In genomic region chr4:147909225-147909624, GRCh38 we compare ENCODE assay signal across 17 cellular contexts.
DNase-seq lines count a peak whose midpoint lies in the region; ATAC-seq and TF ChIP-seq lines count a peak whose summit lies in the region.
"Had no signal": no experiment of that assay in that cellular context is flagged by ENCODE, and none has a peak within 500 bp of the region (broad histone marks: within the 10 kb centered on the region; RNA-seq: fewer than 3 reads in every experiment).

No MANE protein-coding gene starts in this region.

- TF ChIP-seq CTCF in GM23338 (conservative IDR thresholded peaks at IDR 0.05; ENCODE audit: low read depth in 2 of 2) (no peak), testis (IDR thresholded peaks at IDR 0.05) (no peak)

- H3K36me3 Mint-ChIP-seq in GM23338 (ENCODE audit: low read depth) = peaks cover 2% of the 10 kb centered on the region; the same call in 1 of the 3 replicates
- H3K36me3 Mint-ChIP-seq in stimulated activated effector memory CD8-positive, alpha-beta T cell treated with anti-CD3 and anti-CD28 coated beads, Interleukin-12 subunit alpha, Interleukin-12 subunit beta, amount 100 ng/mL, for 72 hours = peaks cover 9% of the 10 kb centered on the region

- H3K4me3 ChIP-seq in GM23338 = no peak overlapping the region
- no peak overlapping the region for H3K4me3 ChIP-seq in testis
- H3K4me3 ChIP-seq: MG63, SJCRH30 had no signal

- H3K79me2 ChIP-seq in GM23338 (replicated peaks; ENCODE audit: insufficient read depth) = no peaks in the 10 kb centered on the region

- no peaks in the 10 kb centered on the region for H3F3A ChIP-seq in GM23338 (replicated peaks; ENCODE audit: low read depth)

- intact Hi-C loops in testis (cut with DNase I; ENCODE audit: low total_unique reads) = no loop called here

- H3K4me2 ChIP-seq in GM23338 = no peak overlapping the region

- ATAC-seq in stimulated activated naive CD8-positive, alpha-beta T cell treated with anti-CD3 and anti-CD28 coated beads, Interleukin-15, amount 100 ng/mL, for 72 hours = peak; percentile 82
- no peak for ATAC-seq in stimulated activated naive CD8-positive, alpha-beta T cell treated with anti-CD3 and anti-CD28 coated beads, Interleukin-15, Interleukin-2, amounts not matched to agents 100 U/mL and 50 U/mL, for 24 hours
- ATAC-seq in GM23338 (no peak), HG03432 (IDR thresholded peaks at IDR 0.05; ENCODE audit: unreplicated experiment) (peak; percentile 45), HG03460 (IDR thresholded peaks at IDR 0.05; ENCODE audit: unreplicated experiment) (no peak)
- peak; percentile 66 for ATAC-seq in stimulated activated effector memory CD8-positive, alpha-beta T cell treated with anti-CD3 and anti-CD28 coated beads, Interleukin-12 subunit alpha, Interleukin-12 subunit beta, amount 100 ng/mL, for 72 hours
- ATAC-seq: Panc1 had no signal

- TF ChIP-seq POLR2A in testis (IDR thresholded peaks at IDR 0.05) = no peak

- H4K20me1 ChIP-seq in GM23338 (replicated peaks; ENCODE audit: insufficient read depth) = no peaks in the 10 kb centered on the region; the same call in 1 of the 2 replicates

- no peaks in the 10 kb centered on the region for H3K27me3 Mint-ChIP-seq in stimulated activated naive CD8-positive, alpha-beta T cell treated with anti-CD3 and anti-CD28 coated beads, Interleukin-15, amount 100 ng/mL, for 72 hours
- peaks cover 3% of the 10 kb centered on the region for H3K27me3 Mint-ChIP-seq in GM23338 (ENCODE audit: insufficient read depth, low read depth, poor library complexity)
- H3K27me3 Mint-ChIP-seq: CD4-positive, alpha-beta memory T cell had no signal

- H3K4me1 ChIP-seq in GM23338 (ENCODE audit: insufficient read depth) (no peaks in the 10 kb centered on the region; the same call in 1 of the 2 replicates), testis (no peaks in the 10 kb centered on the region)
- H3K4me1 ChIP-seq: SJCRH30 had no signal

- H3K27me3 ChIP-seq in GM23338 (ENCODE audit: insufficient read depth) (no peaks in the 10 kb centered on the region), testis (no peaks in the 10 kb centered on the region)
- H3K27me3 ChIP-seq: MG63, SJCRH30 had no signal

- H3K4me3 Mint-ChIP-seq in stimulated activated naive CD8-positive, alpha-beta T cell treated with anti-CD3 and anti-CD28 coated beads, Interleukin-15, amount 100 ng/mL, for 72 hours = no peak overlapping the region
- H3K4me3 Mint-ChIP-seq in GM23338 = no peak overlapping the region
- no peak overlapping the region for H3K4me3 Mint-ChIP-seq in stimulated activated effector memory CD8-positive, alpha-beta T cell treated with anti-CD3 and anti-CD28 coated beads, Interleukin-12 subunit alpha, Interleukin-12 subunit beta, amount 100 ng/mL, for 72 hours
- H3K4me3 Mint-ChIP-seq: CD4-positive, alpha-beta memory T cell had no signal

- H3K27ac ChIP-seq in GM23338 (ENCODE audit: low read depth) (no peak overlapping the region), testis (no peak overlapping the region)
- H3K27ac ChIP-seq: SJCRH30 had no signal

- DNase-seq in stimulated activated naive CD8-positive, alpha-beta T cell treated with anti-CD3 and anti-CD28 coated beads, Interleukin-15, amount 100 ng/mL, for 72 hours = no peak
- DNase-seq in stimulated activated naive CD8-positive, alpha-beta T cell treated with anti-CD3 and anti-CD28 coated beads, Interleukin-15, Interleukin-2, amounts not matched to agents 100 U/mL and 50 U/mL, for 24 hours = no peak
- no peak for DNase-seq in GM23338 (ENCODE audit: low spot score)
- no peak for DNase-seq in stimulated activated effector memory CD8-positive, alpha-beta T cell treated with anti-CD3 and anti-CD28 coated beads, Interleukin-12 subunit alpha, Interleukin-12 subunit beta, amount 100 ng/mL, for 72 hours (ENCODE audit: low spot score in 2 of 2)
- no peak for DNase-seq in testis
- DNase-seq in stimulated activated naive CD4-positive, alpha-beta T cell treated with Interleukin-2 at 50 U/mL for 16 hours (lab: John Stamatoyannopoulos, UW) = no peak
- DNase-seq: Calu3; CD4-positive, alpha-beta memory T cell; GF-D8; Kasumi-1; MG63; NCI-H1105; NCI-H2081 treated with DMSO at 0.1 percent for 48 hours; SJCRH30 had no signal

- H3K27ac Mint-ChIP-seq in stimulated activated naive CD8-positive, alpha-beta T cell treated with anti-CD3 and anti-CD28 coated beads, Interleukin-15, amount 100 ng/mL, for 72 hours = no peak overlapping the region
- peak overlapping the region; percentile 13; the same call in 1 of the 2 replicates for H3K27ac Mint-ChIP-seq in GM23338
- H3K27ac Mint-ChIP-seq in stimulated activated effector memory CD8-positive, alpha-beta T cell treated with anti-CD3 and anti-CD28 coated beads, Interleukin-12 subunit alpha, Interleukin-12 subunit beta, amount 100 ng/mL, for 72 hours = no peak overlapping the region

- no peaks in the 10 kb centered on the region for H3K4me1 Mint-ChIP-seq in stimulated activated naive CD8-positive, alpha-beta T cell treated with anti-CD3 and anti-CD28 coated beads, Interleukin-15, amount 100 ng/mL, for 72 hours
- peaks cover 12% of the 10 kb centered on the region; the same call in 2 of the 3 replicates for H3K4me1 Mint-ChIP-seq in GM23338
- no peaks in the 10 kb centered on the region for H3K4me1 Mint-ChIP-seq in stimulated activated effector memory CD8-positive, alpha-beta T cell treated with anti-CD3 and anti-CD28 coated beads, Interleukin-12 subunit alpha, Interleukin-12 subunit beta, amount 100 ng/mL, for 72 hours
- H3K4me1 Mint-ChIP-seq: CD4-positive, alpha-beta memory T cell had no signal

- H2AFZ ChIP-seq in GM23338 = no peak overlapping the region

- no peaks in the 10 kb centered on the region for H3K9me2 ChIP-seq in GM23338 (ENCODE audit: insufficient read depth)

- no peaks in the 10 kb centered on the region for H3K9me3 ChIP-seq in testis
- H3K9me3 ChIP-seq: MG63, SJCRH30 had no signal

- WGBS in testis, 2 donors = 48 to 67% methylated on average over 2 of the region's 2 CpGs

- no peaks in the 10 kb centered on the region for H3K9me3 Mint-ChIP-seq in stimulated activated naive CD8-positive, alpha-beta T cell treated with anti-CD3 and anti-CD28 coated beads, Interleukin-15, amount 100 ng/mL, for 72 hours
- peaks cover 2% of the 10 kb centered on the region; the same call in 2 of the 3 replicates for H3K9me3 Mint-ChIP-seq in GM23338
- no peaks in the 10 kb centered on the region for H3K9me3 Mint-ChIP-seq in stimulated activated effector memory CD8-positive, alpha-beta T cell treated with anti-CD3 and anti-CD28 coated beads, Interleukin-12 subunit alpha, Interleukin-12 subunit beta, amount 100 ng/mL, for 72 hours

- no peaks in the 10 kb centered on the region for H3K36me3 ChIP-seq in GM23338 (ENCODE audit: insufficient read depth)
- H3K36me3 ChIP-seq in testis (ENCODE audit: low read depth, missing control alignments) = no peaks in the 10 kb centered on the region
- H3K36me3 ChIP-seq: MG63 had no signal

TF ChIP-seq in GM23338, 12 proteins besides CTCF, POLR2A, EP300 and RAD21 (continues in another document):
- TF ChIP-seq JUNB (IDR thresholded peaks at IDR 0.05; ENCODE audit: unreplicated experiment) = no peak
- TF ChIP-seq CREB1 (CRISPR knock-in tag; IDR thresholded peaks at IDR 0.05; ENCODE audit: low read depth) = no peak
- no peak for TF ChIP-seq STAT1 (IDR thresholded peaks at IDR 0.05; ENCODE audit: unreplicated experiment)
- no peak for TF ChIP-seq EZH2phosphoT487 (IDR thresholded peaks at IDR 0.05; ENCODE audit: unreplicated experiment)

Comparison
In these comparisons a context has a peak if more than half of its experiments do, and no peak if none do; other contexts are left out.
1. ATAC-seq: peak in stimulated activated naive CD8-positive, alpha-beta T cell treated with anti-CD3 and anti-CD28 coated beads, Interleukin-15, amount 100 ng/mL, for 72 hours (single experiment), HG03432 (single experiment) and stimulated activated effector memory CD8-positive, alpha-beta T cell treated with anti-CD3 and anti-CD28 coated beads, Interleukin-12 subunit alpha, Interleukin-12 subunit beta, amount 100 ng/mL, for 72 hours (single experiment); none in stimulated activated naive CD8-positive, alpha-beta T cell treated with anti-CD3 and anti-CD28 coated beads, Interleukin-15, Interleukin-2, amounts not matched to agents 100 U/mL and 50 U/mL, for 24 hours (single experiment), GM23338 (single experiment) and HG03460 (single experiment).